ENCODE assay signal across 1 cellular context in genomic region chr11:837189-837989, GRCh38.
TF ChIP-seq lines count a peak whose summit lies in the region.

No MANE protein-coding gene starts in this region.

TF ChIP-seq in HCT116, 20 proteins besides CTCF, POLR2A, EP300 and RAD21:
- TF ChIP-seq JUND (IDR thresholded peaks at IDR 0.05) = no peak
- TF ChIP-seq ATF3 (IDR thresholded peaks at IDR 0.05) = no peak
- TF ChIP-seq FOSL1 (IDR thresholded peaks at IDR 0.05; ENCODE audit: low read depth) = no peak
- no peak for TF ChIP-seq ELF1 (IDR thresholded peaks at IDR 0.05; ENCODE audit: borderline replicate concordance, low read depth)
TF ChIP-seq in HCT116: peak in this region for 0.
